10 cellular contexts compared by ENCODE assay signal in the genomic region with DNA sequence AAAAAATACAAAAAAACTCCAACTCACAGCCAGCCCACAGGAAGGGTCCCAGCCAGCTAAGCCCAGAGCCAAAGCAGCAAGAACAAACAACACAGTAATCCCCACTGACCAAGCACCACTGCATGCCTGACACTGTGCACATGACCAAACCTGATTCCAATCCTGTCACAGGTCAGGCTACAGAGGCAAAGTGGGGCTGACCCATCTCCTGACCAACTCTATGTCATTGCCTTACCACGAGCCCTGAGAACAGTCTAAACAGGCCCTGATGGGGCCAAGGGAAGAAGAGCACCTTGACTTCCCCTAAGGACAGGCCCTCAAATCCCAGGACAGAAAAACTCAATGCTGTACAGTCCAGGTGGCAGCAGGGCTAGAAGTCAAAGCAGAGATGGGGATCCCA. TPM values are rescaled to one million over a fixed set of nuclear protein-coding genes. Genes with fewer than 3 reads are reported as not detected.
DNase-seq lines count a peak whose midpoint lies in the region; ATAC-seq and TF ChIP-seq lines count a peak whose summit lies in the region.
"Had no signal": no experiment of that assay in that cellular context is flagged by ENCODE, and none has a peak within 500 bp of the region (broad histone marks: within the 10 kb centered on the region; RNA-seq: fewer than 3 reads in every experiment).

No MANE protein-coding gene starts in this region.

- no peak for TF ChIP-seq POLR2A in heart left ventricle (IDR thresholded peaks at IDR 0.05)

- H3K4me3 Mint-ChIP-seq in dendritic cell treated with granulocyte-macrophage colony-stimulating factor and Interleukin-4, amounts not matched to agents 40 ng/mL and 50 ng/mL, for 4 days, result no peak overlapping the region

- H3K4me3 ChIP-seq in right atrium auricular region (no peak overlapping the region), heart left ventricle (no peak overlapping the region)

- no peak for DNase-seq in right atrium auricular region (ENCODE audit: low spot score)
- DNase-seq in heart left ventricle, result no peak
- peak; percentile 53 for DNase-seq in mesenteric fat pad (ENCODE audit: low spot score)
- no peak for DNase-seq in stimulated activated CD8-positive, alpha-beta memory T cell treated with anti-CD3 and anti-CD28 coated beads, Interleukin-4, amount 100 ng/mL, for 48 hours
- DNase-seq in NCI-H1105 (lab: John Stamatoyannopoulos, UW), result no peak
- no peak for DNase-seq in activated naive CD4-positive, alpha-beta T cell (lab: John Stamatoyannopoulos, UW)
- DNase-seq: activated CD8-positive, alpha-beta memory T cell treated with anti-CD3 and anti-CD28 coated beads, Interleukin-2, amount 50 U/mL, for 48 hours had no signal

- ATAC-seq in heart left ventricle, result no peak
- ATAC-seq in HG03175 (IDR thresholded peaks at IDR 0.05; ENCODE audit: unreplicated experiment), result no peak

- no peak for TF ChIP-seq CTCF in right atrium auricular region (IDR thresholded peaks at IDR 0.05)
- no peak for TF ChIP-seq CTCF in heart left ventricle (IDR thresholded peaks at IDR 0.05)

- H3K9me3 ChIP-seq in right atrium auricular region, result no peaks in the 10 kb centered on the region
- H3K9me3 ChIP-seq in heart left ventricle, result no peaks in the 10 kb centered on the region
- H3K9me3 ChIP-seq: neutrophil had no signal

- H3K9me3 Mint-ChIP-seq in dendritic cell treated with granulocyte-macrophage colony-stimulating factor and Interleukin-4, amounts not matched to agents 40 ng/mL and 50 ng/mL, for 4 days, result no peaks in the 10 kb centered on the region

- WGBS in heart left ventricle, 4 donors, result 33 to 73% (median 72%) methylated on average over 1 of the region's 1 CpG

- H3K4me1 ChIP-seq in right atrium auricular region, result peaks cover 0 to 53% of the 10 kb centered on the region in 2 donors
- H3K4me1 ChIP-seq in heart left ventricle, result peaks cover 0 to 63% (median 29%) of the 10 kb centered on the region in 12 donors

- H3K27ac ChIP-seq in right atrium auricular region, result peak overlapping the region; percentile 86 to 90
- peak overlapping the region in 5 of 12 donors; percentile 11 to 88 (median 84) for H3K27ac ChIP-seq in heart left ventricle
- H3K27ac ChIP-seq: neutrophil had no signal

- peaks cover 7% of the 10 kb centered on the region for H3K36me3 ChIP-seq in right atrium auricular region
- H3K36me3 ChIP-seq in heart left ventricle, result peaks cover 0 to 19% (median 12%) of the 10 kb centered on the region in 9 donors
- H3K36me3 ChIP-seq: neutrophil had no signal

- peaks cover 45% of the 10 kb centered on the region for H3K4me1 Mint-ChIP-seq in dendritic cell treated with granulocyte-macrophage colony-stimulating factor and Interleukin-4, amounts not matched to agents 40 ng/mL and 50 ng/mL, for 4 days (ENCODE audit: low read depth)

- intact Hi-C loops in heart left ventricle (cut with DNase I), result loop anchor here in 8 of 10 donors (5.0 to 10.0 kb wide), 7 partner anchors 39 to 254 kb away; partner anchors contain the start of genes C21orf58 (in 1 of the 8), FTCD (in 1 of the 8) and PCNT (in 1 of the 8)
- intact Hi-C loops in dendritic cell treated with granulocyte-macrophage colony-stimulating factor and Interleukin-4, amounts not matched to agents 40 ng/mL and 50 ng/mL, for 4 days (cut with micrococcal nuclease), result no loop called here

- H3K27me3 Mint-ChIP-seq in dendritic cell treated with granulocyte-macrophage colony-stimulating factor and Interleukin-4, amounts not matched to agents 40 ng/mL and 50 ng/mL, for 4 days, result peaks cover 2% of the 10 kb centered on the region

- H3K27me3 ChIP-seq in right atrium auricular region (no peaks in the 10 kb centered on the region), heart left ventricle (no peaks in the 10 kb centered on the region)

- peak overlapping the region; percentile 83 for H3K27ac Mint-ChIP-seq in dendritic cell treated with granulocyte-macrophage colony-stimulating factor and Interleukin-4, amounts not matched to agents 40 ng/mL and 50 ng/mL, for 4 days

- H3K36me3 Mint-ChIP-seq in dendritic cell treated with granulocyte-macrophage colony-stimulating factor and Interleukin-4, amounts not matched to agents 40 ng/mL and 50 ng/mL, for 4 days (ENCODE audit: low read depth), result peaks cover 54% of the 10 kb centered on the region

RNA-seq across cellular contexts. Expression of gene LSS, which starts 2.4 kb away (rescaled TPM):
- total RNA-seq in right atrium auricular region, result 10 to 100 TPM; 31.4 to 36.6 TPM
- 10 to 100 TPM; 34.2 to 65.5 (median 41.7) TPM for total RNA-seq in heart left ventricle
- polyA plus RNA-seq in heart left ventricle, result 10 to 100 TPM; 25.1 to 35.7 TPM
- 81.3 TPM for total RNA-seq in mesenteric fat pad

RNA-seq across cellular contexts. Expression of gene SPATC1L, which starts 41.9 kb away (rescaled TPM):
- total RNA-seq in right atrium auricular region, result 10 to 100 TPM in 1 of 2 donors, 1 to 10 TPM in 1; 8.7 to 12.5 TPM
- total RNA-seq in heart left ventricle, result 10 to 100 TPM in 4 of 9 donors, 1 to 10 TPM in 5; 4.9 to 16.8 (median 8.4) TPM
- 10 to 100 TPM; 11.0 to 12.9 TPM for polyA plus RNA-seq in heart left ventricle
- total RNA-seq in mesenteric fat pad, result 5.9 TPM

RNA-seq across cellular contexts. Expression of gene MCM3AP, which starts 59.3 kb away (rescaled TPM):
- total RNA-seq in right atrium auricular region, result 10 to 100 TPM; 35.7 to 45.4 TPM
- 10 to 100 TPM; 47.3 to 69.8 (median 56.8) TPM for total RNA-seq in heart left ventricle
- polyA plus RNA-seq in heart left ventricle, result 10 to 100 TPM; 24.5 to 50.9 TPM
- 89.8 TPM for total RNA-seq in mesenteric fat pad

RNA-seq across cellular contexts. Expression of gene YBEY, which starts 60.0 kb away (rescaled TPM):
- 10 to 100 TPM; 11.0 to 22.1 TPM for total RNA-seq in right atrium auricular region
- 10 to 100 TPM; 11.4 to 28.1 (median 16.0) TPM for total RNA-seq in heart left ventricle
- polyA plus RNA-seq in heart left ventricle, result 10 to 100 TPM; 14.7 to 16.5 TPM
- total RNA-seq in mesenteric fat pad, result 11.1 TPM
